Comparison of ENCODE assay signal across 9 cellular contexts in genomic region chr17:50547736-50548083, GRCh38. TPM values are rescaled to one million over a fixed set of nuclear protein-coding genes. Genes with fewer than 3 reads are reported as not detected.
A peak's percentile ranks its signal among the peaks of the same experiment; 100 is the strongest.
DNase-seq lines count a peak whose midpoint lies in the region; ATAC-seq, FAIRE-seq and TF ChIP-seq lines count a peak whose summit lies in the region.
"Had no signal": no experiment of that assay in that cellular context is flagged by ENCODE, and none has a peak within 500 bp of the region (broad histone marks: within the 10 kb centered on the region; RNA-seq: fewer than 3 reads in every experiment).

No MANE protein-coding gene starts in this region.

- H3K4me2 ChIP-seq in HepG2 (ENCODE audit: low read depth, low read length), result peak overlapping the region; percentile 97

- H3K4me1 ChIP-seq in adipocyte (ENCODE audit: control insufficient read depth, insufficient read depth, low read length) (peaks cover 10% of the 10 kb centered on the region), HepG2 (ENCODE audit: insufficient read depth, low read length) (peaks cover 70% of the 10 kb centered on the region), tibial artery (peaks cover 1 to 21% (median 13%) of the 10 kb centered on the region in 4 donors)

- WGBS in HepG2 (ENCODE audit: low lambda C conversion rate), result 76% methylated on average over 4 of the region's 5 CpGs

- no peak for TF ChIP-seq POLR2A in HepG2 (IDR thresholded peaks at IDR 0.05; ENCODE audit: insufficient read depth in 1 of 2, low read depth in 2 of 2, low read length in 2 of 2)

- peak overlapping the region; percentile 87 for H3K4me3 ChIP-seq in adipocyte (ENCODE audit: low read length)
- H3K4me3 ChIP-seq in HepG2 (replicated peaks in 1 of 3; ENCODE audit: insufficient read depth in 1 of 3, low read depth in 2 of 3, low read length in 3 of 3), result peak overlapping the region; percentile 63 to 87 (median 79)
- peak overlapping the region; percentile 55 to 66 for H3K4me3 ChIP-seq in tibial artery

- intact Hi-C loops in HepG2 (cut with micrococcal nuclease; ENCODE audit: unreplicated experiment) (loop anchor here (1.0 to 10.0 kb wide), 5 partner anchors 65 to 407 kb away; no protein-coding TSS in a partner anchor), tibial artery (cut with DNase I; ENCODE audit: low total_unique reads) (loop anchor here (5.0 kb wide), 2 partner anchors 155 to 295 kb away; no protein-coding TSS in a partner anchor)

- no TSS peak for BruUV-seq in HepG2 (replicated peaks; lab: Mats Ljungman, UMichigan)

- no peak for TF ChIP-seq RAD21 in HepG2 (CRISPR knock-in tag; IDR thresholded peaks at IDR 0.05)

- TF ChIP-seq EP300 in HepG2 (IDR thresholded peaks at IDR 0.05; ENCODE audit: low read depth in 2 of 2, low read length in 2 of 2) (no peak), HepG2 (CRISPR knock-in tag; IDR thresholded peaks at IDR 0.05; ENCODE audit: borderline replicate concordance) (no peak)

- no peak for DNase-seq in activated T-cell treated with anti-CD3 and anti-CD28 coated beads, Interleukin-2, amount 50 U/mL, for 4 hours
- DNase-seq in activated T-cell treated with anti-CD3 and anti-CD28 coated beads, Interleukin-2, amount 50 U/mL, for 1 hour, result no peak
- no peak for DNase-seq in adipocyte (ENCODE audit: low read depth)
- no peak for DNase-seq in HepG2 (ENCODE audit: low spot score)
- no peak for DNase-seq in tibial artery
- DNase-seq in activated effector memory CD4-positive, alpha-beta T cell treated with anti-CD3 and anti-CD28 coated beads, Interleukin-2, amount 50 U/mL, for 16 hours, result no peak
- no peak for DNase-seq in occipital lobe (lab: John Stamatoyannopoulos, UW)
- no peak for DNase-seq in iPS-NIHi11 (ENCODE audit: low spot score)

- TF ChIP-seq CTCF in HepG2 (CRISPR knock-in tag; IDR thresholded peaks at IDR 0.05) (no peak), tibial artery (IDR thresholded peaks at IDR 0.05) (no peak)

- H3K9ac ChIP-seq in adipocyte (ENCODE audit: low read length) (peak overlapping the region; percentile 92), HepG2 (ENCODE audit: insufficient read depth, low read depth, low read length) (peak overlapping the region; percentile 89)

- peaks cover 14% of the 10 kb centered on the region for H3K4me1 Mint-ChIP-seq in activated T-cell treated with anti-CD3 and anti-CD28 coated beads, Interleukin-2, amount 50 U/mL, for 4 hours (ENCODE audit: low read depth)

- H3K27ac ChIP-seq in HepG2 (ENCODE audit: extremely low read length, insufficient read depth, low read length) (peak overlapping the region; percentile 62), tibial artery (peak overlapping the region; percentile 68 to 81)

- H3K36me3 Mint-ChIP-seq in activated T-cell treated with anti-CD3 and anti-CD28 coated beads, Interleukin-2, amount 50 U/mL, for 4 hours (ENCODE audit: insufficient read depth), result no peaks in the 10 kb centered on the region

- ATAC-seq in activated T-cell treated with anti-CD3 and anti-CD28 coated beads, Interleukin-2, amount 50 U/mL, for 4 hours, result no peak
- ATAC-seq in HepG2, result no peak

- H3K79me2 ChIP-seq in HepG2 (ENCODE audit: insufficient read depth, low read length), result peaks cover 3% of the 10 kb centered on the region

- H2AFZ ChIP-seq in HepG2 (ENCODE audit: low read length), result no peak overlapping the region

- no peaks in the 10 kb centered on the region for H3K9me3 Mint-ChIP-seq in activated T-cell treated with anti-CD3 and anti-CD28 coated beads, Interleukin-2, amount 50 U/mL, for 4 hours

- peaks cover 4% of the 10 kb centered on the region for H3K27me3 ChIP-seq in adipocyte (replicated peaks; ENCODE audit: control insufficient read depth, insufficient read depth, low read length)
- no peaks in the 10 kb centered on the region for H3K27me3 ChIP-seq in HepG2 (ENCODE audit: control insufficient read depth in 1 of 2, insufficient read depth in 2 of 2, low read length in 2 of 2)
- no peaks in the 10 kb centered on the region for H3K27me3 ChIP-seq in tibial artery

- no peaks in the 10 kb centered on the region for H3K9me3 ChIP-seq in adipocyte (ENCODE audit: control insufficient read depth, low read length)
- H3K9me3 ChIP-seq in HepG2 (ENCODE audit: low read length), result no peaks in the 10 kb centered on the region
- H3K9me3 ChIP-seq in tibial artery, result no peaks in the 10 kb centered on the region

- CTCF ChIA-PET in HepG2 (lab: Yijun Ruan, JAX; ENCODE audit: low intra/inter-chr PET ratio, low total read pairs), result interaction anchor here (0.8 to 1.6 kb wide), 5 partner anchors 79 to 148 kb away, joined by 3 to 18 read pairs (median 4); no protein-coding TSS in a partner anchor

- H3K4me3 Mint-ChIP-seq in activated T-cell treated with anti-CD3 and anti-CD28 coated beads, Interleukin-2, amount 50 U/mL, for 4 hours, result peak overlapping the region; percentile 74

- FAIRE-seq in HepG2 (lab: Jason Lieb, UNC), result no peak
- FAIRE-seq: G401.6 had no signal

- in situ Hi-C loops in HepG2 (cut with HindIII; ENCODE audit: extremely low pct_ligation_motif_present, low pct_unique_long_range_greater_than_20kb), result loop anchor here (5.0 to 10.0 kb wide), 3 partner anchors 80 to 407 kb away; no protein-coding TSS in a partner anchor

- H3K36me3 ChIP-seq in adipocyte (ENCODE audit: control insufficient read depth, insufficient read depth, low read length, severe bottlenecking) (no peaks in the 10 kb centered on the region), HepG2 (replicated peaks in 1 of 2; ENCODE audit: control insufficient read depth in 1 of 2, insufficient read depth in 2 of 2, low read length in 2 of 2) (peaks cover 0 to 5% of the 10 kb centered on the region in 2 experiments; a peak in 3 of 5 replicates), tibial artery (peaks cover 0 to 40% (median 26%) of the 10 kb centered on the region in 3 donors)

- POLR2A ChIA-PET in HepG2 (lab: Yijun Ruan, JAX), result interaction anchor here (0.6 to 2.0 kb wide), 9 partner anchors 14 to 256 kb away, joined by 3 to 8 read pairs (median 4); partner anchors contain the start of gene LUC7L3

- no peaks in the 10 kb centered on the region for H4K20me1 ChIP-seq in HepG2 (ENCODE audit: insufficient read depth, low read length)

- peaks cover 6% of the 10 kb centered on the region for H3K27me3 Mint-ChIP-seq in activated T-cell treated with anti-CD3 and anti-CD28 coated beads, Interleukin-2, amount 50 U/mL, for 4 hours (ENCODE audit: low read depth)

RNA-seq across cellular contexts. Expression of gene SPATA20, which starts 0.7 kb away (rescaled TPM):
- 10 to 100 TPM in 2 of 3 donors, 1 to 10 TPM in 1; 6.5 to 16.9 (median 13.5) TPM for total RNA-seq in activated T-cell treated with anti-CD3 and anti-CD28 coated beads, Interleukin-2, amount 50 U/mL, for 4 hours
- total RNA-seq in HepG2 (2016; rRNA removed; fragmentation: Illumina TruSeq; extraction: Trizol) (35.7 and 64.8 TPM in 2 replicates), occipital lobe (16.2 TPM)
- total RNA-seq in HepG2 (2016; cell fraction: cytosol; rRNA removed; fragmentation: Illumina TruSeq; extraction: Trizol; ENCODE audit: low read depth), result 38.7 and 45.5 TPM in 2 replicates
- 31.6 and 65.5 TPM in 2 replicates for total RNA-seq in HepG2 (2016; cell fraction: insoluble cytoplasmic fraction; rRNA removed; fragmentation: Illumina TruSeq; extraction: Trizol)
- total RNA-seq in HepG2 (2016; cell fraction: membrane; rRNA removed; fragmentation: Illumina TruSeq; extraction: Trizol), result 64.2 and 68.5 TPM in 2 replicates
- total RNA-seq in HepG2 (2016; cell fraction: nucleus; rRNA removed; fragmentation: Illumina TruSeq; extraction: Trizol), result 65.8 and 68.8 TPM in 2 replicates
- polyA plus RNA-seq in HepG2 (2011; rRNA removed), result 36.1 and 38.1 TPM in 2 replicates
- polyA plus RNA-seq in HepG2 (2011; cell fraction: cytosol; rRNA removed), result 16.3 and 29.3 TPM in 2 replicates
- polyA plus RNA-seq in HepG2 (2011; cell fraction: nucleus; rRNA removed), result 301 and 348 TPM in 2 replicates
- 22.4 and 25.0 TPM in 2 replicates for polyA plus RNA-seq in HepG2 (2012)
- 38.7 and 44.0 TPM in 2 replicates for polyA plus RNA-seq in HepG2 (2016; cell fraction: cytosol; fragmentation: Illumina TruSeq; extraction: Trizol; ENCODE audit: low read depth)
- 36.7 and 39.9 TPM in 2 replicates for polyA plus RNA-seq in HepG2 (2016; cell fraction: insoluble cytoplasmic fraction; fragmentation: Illumina TruSeq; extraction: Trizol; ENCODE audit: low read depth)
- 62.1 and 66.1 TPM in 2 replicates for polyA plus RNA-seq in HepG2 (2016; cell fraction: membrane; fragmentation: Illumina TruSeq; extraction: Trizol; ENCODE audit: low read depth)
- 150 and 152 TPM in 2 replicates for polyA plus RNA-seq in HepG2 (2016; cell fraction: nucleus; fragmentation: Illumina TruSeq; extraction: Trizol; ENCODE audit: insufficient read depth, low read depth)
- polyA minus RNA-seq in HepG2 (2011; rRNA and poly(A)+ RNA removed; ENCODE audit: low replicate concordance), result 11.3 and 57.4 TPM in 2 replicates
- 12.1 and 17.9 TPM in 2 replicates for polyA minus RNA-seq in HepG2 (2011; cell fraction: cytosol; rRNA and poly(A)+ RNA removed)
- polyA minus RNA-seq in HepG2 (2011; cell fraction: nucleus; rRNA and poly(A)+ RNA removed), result 52.6 and 68.2 TPM in 2 replicates

RNA-seq across cellular contexts. Expression of gene CACNA1G, which starts 12.8 kb away (rescaled TPM):
- under 1 TPM in 1 of 3 donors, not detected in 2; 0.03 TPM for total RNA-seq in activated T-cell treated with anti-CD3 and anti-CD28 coated beads, Interleukin-2, amount 50 U/mL, for 4 hours
- 0.02 TPM in 1 of 2 replicates, not detected in the other for total RNA-seq in HepG2 (2016; rRNA removed; fragmentation: Illumina TruSeq; extraction: Trizol)
- total RNA-seq in HepG2 (2016; cell fraction: cytosol; rRNA removed; fragmentation: Illumina TruSeq; extraction: Trizol; ENCODE audit: low read depth), result not detected in 2 replicates
- total RNA-seq in HepG2 (2016; cell fraction: insoluble cytoplasmic fraction; rRNA removed; fragmentation: Illumina TruSeq; extraction: Trizol), result not detected in 2 replicates
- total RNA-seq in HepG2 (2016; cell fraction: membrane; rRNA removed; fragmentation: Illumina TruSeq; extraction: Trizol), result not detected in 2 replicates
- not detected in 2 replicates for total RNA-seq in HepG2 (2016; cell fraction: nucleus; rRNA removed; fragmentation: Illumina TruSeq; extraction: Trizol)
- 0.01 TPM in 1 of 2 replicates, not detected in the other for polyA plus RNA-seq in HepG2 (2011; rRNA removed)
- polyA plus RNA-seq in HepG2 (2011; cell fraction: cytosol; rRNA removed), result 0.01 TPM in 1 of 2 replicates, not detected in the other
- polyA plus RNA-seq in HepG2 (2011; cell fraction: nucleus; rRNA removed), result 0.02 and 0.08 TPM in 2 replicates
- not detected in 2 replicates for polyA plus RNA-seq in HepG2 (2012)
- not detected in 2 replicates for polyA plus RNA-seq in HepG2 (2016; cell fraction: cytosol; fragmentation: Illumina TruSeq; extraction: Trizol; ENCODE audit: low read depth)
- polyA plus RNA-seq in HepG2 (2016; cell fraction: insoluble cytoplasmic fraction; fragmentation: Illumina TruSeq; extraction: Trizol; ENCODE audit: low read depth), result not detected in 2 replicates
- polyA plus RNA-seq in HepG2 (2016; cell fraction: membrane; fragmentation: Illumina TruSeq; extraction: Trizol; ENCODE audit: low read depth), result not detected in 2 replicates
- not detected in 2 replicates for polyA plus RNA-seq in HepG2 (2016; cell fraction: nucleus; fragmentation: Illumina TruSeq; extraction: Trizol; ENCODE audit: insufficient read depth, low read depth)
- not detected in 2 replicates for polyA minus RNA-seq in HepG2 (2011; rRNA and poly(A)+ RNA removed; ENCODE audit: low replicate concordance)
- not detected in 2 replicates for polyA minus RNA-seq in HepG2 (2011; cell fraction: cytosol; rRNA and poly(A)+ RNA removed)
- not detected in 2 replicates for polyA minus RNA-seq in HepG2 (2011; cell fraction: nucleus; rRNA and poly(A)+ RNA removed)
- 20.1 TPM for total RNA-seq in occipital lobe

RNA-seq across cellular contexts. Expression of gene EPN3, which starts 15.2 kb away (rescaled TPM):
- total RNA-seq in activated T-cell treated with anti-CD3 and anti-CD28 coated beads, Interleukin-2, amount 50 U/mL, for 4 hours, result under 1 TPM in 1 of 3 donors, not detected in 2; 0.30 TPM
- total RNA-seq in HepG2 (2016; rRNA removed; fragmentation: Illumina TruSeq; extraction: Trizol), result 0.41 and 0.95 TPM in 2 replicates
- total RNA-seq in HepG2 (2016; cell fraction: cytosol; rRNA removed; fragmentation: Illumina TruSeq; extraction: Trizol; ENCODE audit: low read depth), result 0.88 and 1.1 TPM in 2 replicates
- total RNA-seq in HepG2 (2016; cell fraction: insoluble cytoplasmic fraction; rRNA removed; fragmentation: Illumina TruSeq; extraction: Trizol), result 0.54 and 0.71 TPM in 2 replicates
- 0.90 and 1.3 TPM in 2 replicates for total RNA-seq in HepG2 (2016; cell fraction: membrane; rRNA removed; fragmentation: Illumina TruSeq; extraction: Trizol)
- total RNA-seq in HepG2 (2016; cell fraction: nucleus; rRNA removed; fragmentation: Illumina TruSeq; extraction: Trizol), result 1.1 and 1.6 TPM in 2 replicates
- polyA plus RNA-seq in HepG2 (2011; rRNA removed), result 0.05 and 0.11 TPM in 2 replicates
- polyA plus RNA-seq in HepG2 (2011; cell fraction: cytosol; rRNA removed), result 0.04 and 0.09 TPM in 2 replicates
- 0.23 and 0.35 TPM in 2 replicates for polyA plus RNA-seq in HepG2 (2011; cell fraction: nucleus; rRNA removed)
- 0.09 and 0.15 TPM in 2 replicates for polyA plus RNA-seq in HepG2 (2012)
- 0.40 and 0.55 TPM in 2 replicates for polyA plus RNA-seq in HepG2 (2016; cell fraction: cytosol; fragmentation: Illumina TruSeq; extraction: Trizol; ENCODE audit: low read depth)
- 1.2 and 1.4 TPM in 2 replicates for polyA plus RNA-seq in HepG2 (2016; cell fraction: insoluble cytoplasmic fraction; fragmentation: Illumina TruSeq; extraction: Trizol; ENCODE audit: low read depth)
- 0.73 and 0.91 TPM in 2 replicates for polyA plus RNA-seq in HepG2 (2016; cell fraction: membrane; fragmentation: Illumina TruSeq; extraction: Trizol; ENCODE audit: low read depth)
- polyA plus RNA-seq in HepG2 (2016; cell fraction: nucleus; fragmentation: Illumina TruSeq; extraction: Trizol; ENCODE audit: insufficient read depth, low read depth), result 1.2 and 1.7 TPM in 2 replicates
- 0.35 and 1.4 TPM in 2 replicates for polyA minus RNA-seq in HepG2 (2011; rRNA and poly(A)+ RNA removed; ENCODE audit: low replicate concordance)
- 0.20 and 0.53 TPM in 2 replicates for polyA minus RNA-seq in HepG2 (2011; cell fraction: cytosol; rRNA and poly(A)+ RNA removed)
- polyA minus RNA-seq in HepG2 (2011; cell fraction: nucleus; rRNA and poly(A)+ RNA removed), result 1.1 and 3.2 TPM in 2 replicates
- 0.31 TPM for total RNA-seq in occipital lobe

RNA-seq across cellular contexts. Expression of gene MYCBPAP, which starts 39.5 kb away (rescaled TPM):
- total RNA-seq in activated T-cell treated with anti-CD3 and anti-CD28 coated beads, Interleukin-2, amount 50 U/mL, for 4 hours, result under 1 TPM; 0.26 to 0.49 (median 0.30) TPM
- total RNA-seq in HepG2 (2016; rRNA removed; fragmentation: Illumina TruSeq; extraction: Trizol) (0.24 and 0.36 TPM in 2 replicates), occipital lobe (2.0 TPM)
- not detected in 2 replicates for total RNA-seq in HepG2 (2016; cell fraction: cytosol; rRNA removed; fragmentation: Illumina TruSeq; extraction: Trizol; ENCODE audit: low read depth)
- 0.09 and 0.32 TPM in 2 replicates for total RNA-seq in HepG2 (2016; cell fraction: insoluble cytoplasmic fraction; rRNA removed; fragmentation: Illumina TruSeq; extraction: Trizol)
- 0.41 TPM in 1 of 2 replicates, not detected in the other for total RNA-seq in HepG2 (2016; cell fraction: membrane; rRNA removed; fragmentation: Illumina TruSeq; extraction: Trizol)
- total RNA-seq in HepG2 (2016; cell fraction: nucleus; rRNA removed; fragmentation: Illumina TruSeq; extraction: Trizol), result 0.47 and 1.0 TPM in 2 replicates
- polyA plus RNA-seq in HepG2 (2011; rRNA removed), result 0.18 and 0.22 TPM in 2 replicates
- 0.12 and 0.13 TPM in 2 replicates for polyA plus RNA-seq in HepG2 (2011; cell fraction: cytosol; rRNA removed)
- polyA plus RNA-seq in HepG2 (2011; cell fraction: nucleus; rRNA removed), result 0.69 and 1.0 TPM in 2 replicates
- 0.48 and 0.56 TPM in 2 replicates for polyA plus RNA-seq in HepG2 (2012)
- polyA plus RNA-seq in HepG2 (2016; cell fraction: cytosol; fragmentation: Illumina TruSeq; extraction: Trizol; ENCODE audit: low read depth), result not detected in 2 replicates
- polyA plus RNA-seq in HepG2 (2016; cell fraction: insoluble cytoplasmic fraction; fragmentation: Illumina TruSeq; extraction: Trizol; ENCODE audit: low read depth), result 0.36 and 0.41 TPM in 2 replicates
- 0.07 TPM in 1 of 2 replicates, not detected in the other for polyA plus RNA-seq in HepG2 (2016; cell fraction: membrane; fragmentation: Illumina TruSeq; extraction: Trizol; ENCODE audit: low read depth)
- polyA plus RNA-seq in HepG2 (2016; cell fraction: nucleus; fragmentation: Illumina TruSeq; extraction: Trizol; ENCODE audit: insufficient read depth, low read depth), result 0.93 and 1.1 TPM in 2 replicates
- polyA minus RNA-seq in HepG2 (2011; rRNA and poly(A)+ RNA removed; ENCODE audit: low replicate concordance), result 0.33 TPM in 1 of 2 replicates, not detected in the other
- not detected in 2 replicates for polyA minus RNA-seq in HepG2 (2011; cell fraction: cytosol; rRNA and poly(A)+ RNA removed)
- polyA minus RNA-seq in HepG2 (2011; cell fraction: nucleus; rRNA and poly(A)+ RNA removed), result 0.52 and 0.75 TPM in 2 replicates

Comparison
In these comparisons a context has a peak if more than half of its experiments do, and no peak if none do; other contexts are left out.
1. RNA of gene CACNA1G, which starts 12.8 kb away (total RNA-seq): 20.1 TPM in occipital lobe (single experiment); 0.03 TPM in activated T-cell treated with anti-CD3 and anti-CD28 coated beads, Interleukin-2, amount 50 U/mL, for 4 hours and 0.02 TPM in HepG2; every median in the first group is over 10 times any median in the second.
2. Peak in every context shown above with its lines, with median percentiles within 50 percentile points of each other: H3K4me3 ChIP-seq.